Comparison of ENCODE assay signal across 8 cellular contexts in genomic region chr3:153138267-153139210, GRCh38. TPM values are rescaled to one million over a fixed set of nuclear protein-coding genes. Genes with fewer than 3 reads are reported as not detected.
A peak's percentile ranks its signal among the peaks of the same experiment; 100 is the strongest.
DNase-seq lines count a peak whose midpoint lies in the region; ATAC-seq, FAIRE-seq and TF ChIP-seq lines count a peak whose summit lies in the region.

No MANE protein-coding gene starts in this region.

- H3K36me3 ChIP-seq in RWPE2 (ENCODE audit: low read depth) (no peaks in the 10 kb centered on the region), endodermal cell (ENCODE audit: control insufficient read depth, insufficient read depth, low read length) (no peaks in the 10 kb centered on the region), osteoblast (ENCODE audit: insufficient read depth, low read length) (no peaks in the 10 kb centered on the region), OCI-LY7 (ENCODE audit: insufficient read depth, low read length) (no peaks in the 10 kb centered on the region)

- peak in 1 of 2 experiments; percentile 57; a peak in 3 of 5 replicates for TF ChIP-seq RAD21 in A549 (conservative IDR thresholded peaks at IDR 0.05 in 1 of 2, IDR thresholded peaks at IDR 0.05 in 1 of 2)

- WGBS in A549 (ENCODE audit: missing lambda C conversion rate) = 16% methylated on average over 5 of the region's 5 CpGs
- 80 to 81% methylated on average over 4 to 5 of the region's 5 CpGs for WGBS in endodermal cell (ENCODE audit: insufficient coverage in 1 of 2, insufficient read length in 1 of 2), 2 experiments

- H3K36me3 Mint-ChIP-seq in endodermal cell (ENCODE audit: low read depth) = no peaks in the 10 kb centered on the region

- H3K27ac Mint-ChIP-seq in endodermal cell = peak overlapping the region; percentile 98

- H4K20me1 ChIP-seq in osteoblast (ENCODE audit: insufficient read depth, low read length) (no peaks in the 10 kb centered on the region), OCI-LY7 (ENCODE audit: insufficient read depth, low read length) (no peaks in the 10 kb centered on the region)

- H3K4me2 ChIP-seq in A549 (peak overlapping the region; percentile 64), osteoblast (ENCODE audit: insufficient read depth, low read length) (peak overlapping the region; percentile 12), OCI-LY7 (ENCODE audit: low read length) (no peak overlapping the region)

- H3K27me3 ChIP-seq in RWPE2 (ENCODE audit: insufficient read depth, poor library complexity, severe bottlenecking) = no peaks in the 10 kb centered on the region
- H3K27me3 ChIP-seq in endodermal cell (ENCODE audit: control insufficient read depth, insufficient read depth, low read length, poor library complexity, severe bottlenecking) = no peaks in the 10 kb centered on the region
- H3K27me3 ChIP-seq in osteoblast (ENCODE audit: insufficient read depth, low read length) = no peaks in the 10 kb centered on the region

- no peak for TF ChIP-seq CTCF in A549 (IDR thresholded peaks at IDR 0.05)
- TF ChIP-seq CTCF in RWPE2 (IDR thresholded peaks at IDR 0.05; ENCODE audit: poor library complexity, severe bottlenecking) = no peak
- TF ChIP-seq CTCF in endodermal cell (conservative IDR thresholded peaks at IDR 0.05) = no peak
- TF ChIP-seq CTCF in osteoblast (IDR thresholded peaks at IDR 0.05; ENCODE audit: extremely low read depth, low read depth, low read length) = no peak
- no peak for TF ChIP-seq CTCF in OCI-LY7 (conservative IDR thresholded peaks at IDR 0.05; ENCODE audit: low read length)

- DNase-seq in A549 (ENCODE audit: low read depth in 1 of 2, low spot score in 1 of 2) (peak; percentile 74 to 95), RWPE2 (ENCODE audit: low spot score) (peak; percentile 91), endodermal cell (peak; percentile 72), osteoblast (ENCODE audit: insufficient read length, low spot score, missing footprints) (peak; percentile 80), OCI-LY7 (ENCODE audit: low spot score) (no peak), globus pallidus (ENCODE audit: low spot score) (no peak)

- BruUV-seq in OCI-LY7 (replicated peaks; lab: Mats Ljungman, UMichigan) = no TSS peak

- peaks cover 12% of the 10 kb centered on the region for H3K4me1 Mint-ChIP-seq in endodermal cell

- H3K9ac ChIP-seq in endodermal cell (ENCODE audit: extremely low read depth, low read length, poor library complexity, severe bottlenecking) = peak overlapping the region; percentile 31

- POLR2A ChIA-PET in A549 (lab: Yijun Ruan, JAX) = interaction anchor here (8.6 kb wide), 1 partner anchor 23 kb away, joined by 92 read pairs; the partner anchor contains the start of gene RAP2B
- POLR2A ChIA-PET in OCI-LY7 (lab: Charles Lee) = no interaction called here

- H3K4me1 ChIP-seq in A549 (peaks cover 56% of the 10 kb centered on the region), RWPE2 (ENCODE audit: insufficient read depth, poor library complexity, severe bottlenecking) (peaks cover 51% of the 10 kb centered on the region), endodermal cell (ENCODE audit: control insufficient read depth, insufficient read depth, low read length) (no peaks in the 10 kb centered on the region), osteoblast (ENCODE audit: insufficient read depth, low read length) (peaks cover 22% of the 10 kb centered on the region), OCI-LY7 (ENCODE audit: insufficient read depth, low read length, poor library complexity, severe bottlenecking) (no peaks in the 10 kb centered on the region)

- no peaks in the 10 kb centered on the region for H3K27me3 Mint-ChIP-seq in endodermal cell (ENCODE audit: insufficient read depth)

- ATAC-seq in A549 (peak; percentile 91 to 97), GM18861 (IDR thresholded peaks at IDR 0.05; ENCODE audit: unreplicated experiment) (peak; percentile 79), HG03060 (IDR thresholded peaks at IDR 0.05; ENCODE audit: low read depth, unreplicated experiment) (peak; percentile 63), RWPE2 (ENCODE audit: low read depth) (peak; percentile 82)

- peak overlapping the region; percentile 85 to 93 for H3K27ac ChIP-seq in A549
- peak overlapping the region; percentile 98 for H3K27ac ChIP-seq in RWPE2 (ENCODE audit: poor library complexity, severe bottlenecking)
- H3K27ac ChIP-seq in endodermal cell (ENCODE audit: low read depth, low read length) = no peak overlapping the region
- H3K27ac ChIP-seq in osteoblast (ENCODE audit: low read depth, low read length) = peak overlapping the region; percentile 76
- no peak overlapping the region for H3K27ac ChIP-seq in OCI-LY7 (ENCODE audit: low read depth, low read length, poor library complexity, severe bottlenecking)

- intact Hi-C loops in OCI-LY7 (cut with micrococcal nuclease; ENCODE audit: unreplicated experiment) = no loop called here

- peak overlapping the region; percentile 4 for H2AFZ ChIP-seq in osteoblast (ENCODE audit: low read length)
- no peak overlapping the region for H2AFZ ChIP-seq in OCI-LY7 (ENCODE audit: low read length)

- no peak overlapping the region for H3K4me3 ChIP-seq in A549
- no peak overlapping the region for H3K4me3 ChIP-seq in RWPE2 (ENCODE audit: severe bottlenecking)
- no peak overlapping the region for H3K4me3 ChIP-seq in endodermal cell (ENCODE audit: low read length)
- no peak overlapping the region for H3K4me3 ChIP-seq in osteoblast (ENCODE audit: insufficient read depth, low read length)
- no peak overlapping the region for H3K4me3 ChIP-seq in OCI-LY7 (ENCODE audit: low read depth, low read length, poor library complexity, severe bottlenecking)

- CTCF ChIA-PET in A549 (lab: Yijun Ruan, JAX) (interaction anchor here (1.9 kb wide), 1 partner anchor 23 kb away, joined by 6 read pairs; the partner anchor contains the start of gene RAP2B), OCI-LY7 (lab: Charles Lee; ENCODE audit: unreplicated experiment) (no interaction called here)

- TF ChIP-seq POLR2A in A549 (IDR thresholded peaks at IDR 0.05; ENCODE audit: low read length) = no peak

- no peak overlapping the region for H3K4me3 Mint-ChIP-seq in endodermal cell

- FAIRE-seq in A549 (lab: Jason Lieb, UNC) = peak; percentile 98

- H3K79me2 ChIP-seq in osteoblast (ENCODE audit: insufficient read depth, low read length) = no peaks in the 10 kb centered on the region
- H3K79me2 ChIP-seq in OCI-LY7 (ENCODE audit: insufficient read depth, low read depth, low read length) = no peaks in the 10 kb centered on the region

- H3K9me3 Mint-ChIP-seq in endodermal cell = no peaks in the 10 kb centered on the region

- no peaks in the 10 kb centered on the region for H3K9me2 ChIP-seq in OCI-LY7 (ENCODE audit: insufficient read depth, low read length)

- H3K9me3 ChIP-seq in A549 (no peaks in the 10 kb centered on the region), RWPE2 (ENCODE audit: severe bottlenecking) (no peaks in the 10 kb centered on the region), endodermal cell (ENCODE audit: control insufficient read depth, low read length) (no peaks in the 10 kb centered on the region), osteoblast (ENCODE audit: low read depth, low read length) (no peaks in the 10 kb centered on the region), OCI-LY7 (ENCODE audit: low read length) (no peaks in the 10 kb centered on the region)

- peak; percentile 90 to 91; a peak in 3 of 5 replicates for TF ChIP-seq EP300 in A549 (IDR thresholded peaks at IDR 0.05)

TF ChIP-seq in A549, 52 proteins besides CTCF, POLR2A, EP300 and RAD21 (continues in another document):
- no peak for TF ChIP-seq ELK1 (IDR thresholded peaks at IDR 0.05; ENCODE audit: low read depth, low read length)
- no peak for TF ChIP-seq SREBF2 (IDR thresholded peaks at IDR 0.05)
- TF ChIP-seq JUNB (IDR thresholded peaks at IDR 0.05) = peak; percentile 98
- TF ChIP-seq KDM5A (IDR thresholded peaks at IDR 0.05) = no peak
- no peak for TF ChIP-seq FOXS1 (CRISPR knock-in tag; IDR thresholded peaks at IDR 0.05)
- no peak for TF ChIP-seq EHMT2 (IDR thresholded peaks at IDR 0.05; ENCODE audit: low read depth)
- TF ChIP-seq BHLHE40 (IDR thresholded peaks at IDR 0.05; ENCODE audit: low read depth, low read length) = 0 out of 2 replicates have a peak, but pooled peaks have one; percentile 12
- TF ChIP-seq EHF (CRISPR knock-in tag; IDR thresholded peaks at IDR 0.05) = no peak
- peak; percentile 20; the same call in 1 of the 2 replicates for TF ChIP-seq PBX3 (IDR thresholded peaks at IDR 0.05)
- no peak for TF ChIP-seq CBX8 (IDR thresholded peaks at IDR 0.05)
- peak; percentile 75; the same call in 1 of the 2 replicates for TF ChIP-seq HOXB13 (CRISPR knock-in tag; IDR thresholded peaks at IDR 0.05; ENCODE audit: low read depth)

RNA-seq across cellular contexts. Expression of gene RAP2B, which starts 23.5 kb away (rescaled TPM):
- polyA plus RNA-seq in A549 (2011; rRNA removed) = 5.7 and 6.7 TPM in 2 replicates
- polyA plus RNA-seq in A549 (2012; cell fraction: cytosol; rRNA removed) = 4.6 TPM in 2 replicates
- 2.7 and 3.1 TPM in 2 replicates for polyA plus RNA-seq in A549 (2012; cell fraction: nucleus; rRNA removed)
- polyA plus RNA-seq in A549 (2017; fragmentation: RNase III; extraction: RNeasy Plus Mini Kit Qiagen cat#74134 plus additional on column Dnase treatment) = 5.4 to 5.9 TPM (median 5.6 TPM) in 3 replicates
- polyA minus RNA-seq in A549 (2011; rRNA and poly(A)+ RNA removed) = 8.8 and 11.2 TPM in 2 replicates
- total RNA-seq in endodermal cell = 10 to 100 TPM; 24.7 to 27.3 TPM
- polyA plus RNA-seq in endodermal cell (2013, experiment 1 of 2) = 12.1 TPM
- polyA plus RNA-seq in endodermal cell (2013, experiment 2 of 2) = 12.1 TPM
- 20.3 and 22.4 TPM in 2 replicates for total RNA-seq in osteoblast
- 11.3 and 12.2 TPM in 2 replicates for total RNA-seq in OCI-LY7 (2014; rRNA removed; shearing (Covaris generic))
- 15.1 and 16.3 TPM in 2 replicates for total RNA-seq in OCI-LY7 (2022)

Comparison
In these comparisons a context has a peak if more than half of its experiments do, and no peak if none do; other contexts are left out.
1. DNase-seq: peak in A549 (2 of 2), RWPE2 (single experiment), endodermal cell (single experiment) and osteoblast (single experiment); none in OCI-LY7 (single experiment) and globus pallidus (single experiment).
2. H3K27ac ChIP-seq: peak in A549 (2 of 2), RWPE2 (single experiment) and osteoblast (single experiment); none in endodermal cell (single experiment) and OCI-LY7 (single experiment).
3. Peak in every context shown above with its lines, with median percentiles within 50 percentile points of each other: ATAC-seq.